In genomic region chr7:22001345-22002004, GRCh38 we compare ENCODE assay signal across 8 cellular contexts. TPM values are rescaled to one million over a fixed set of nuclear protein-coding genes. Genes with fewer than 3 reads are reported as not detected.
DNase-seq lines count a peak whose midpoint lies in the region; ATAC-seq and TF ChIP-seq lines count a peak whose summit lies in the region.

No MANE protein-coding gene starts in this region.

- no peaks in the 10 kb centered on the region for H3K36me3 Mint-ChIP-seq in CD8-positive, alpha-beta T cell

- H3K4me3 Mint-ChIP-seq in CD8-positive, alpha-beta T cell, result peak overlapping the region; percentile 23

- no peaks in the 10 kb centered on the region for H3K36me3 ChIP-seq in CD8-positive, alpha-beta T cell (ENCODE audit: insufficient read depth, low read length)
- H3K36me3 ChIP-seq in Panc1 (ENCODE audit: control insufficient read depth, insufficient read depth, low read length) (no peaks in the 10 kb centered on the region), liver (ENCODE audit: control insufficient read depth in 4 of 4, insufficient read depth in 3 of 4, low read depth in 1 of 4, low read length in 3 of 4) (no peaks in the 10 kb centered on the region), transverse colon (no peaks in the 10 kb centered on the region)

- no peak overlapping the region for H3K4me3 ChIP-seq in CD8-positive, alpha-beta T cell (ENCODE audit: low read depth, low read length)
- no peak overlapping the region; a peak in 1 of 4 replicates for H3K4me3 ChIP-seq in Panc1 (ENCODE audit: low read depth in 2 of 2, low read length in 2 of 2)
- peak overlapping the region; percentile 34 for H3K4me3 ChIP-seq in choroid plexus epithelial cell (ENCODE audit: low read depth, low read length)
- H3K4me3 ChIP-seq in liver (ENCODE audit: low read depth in 1 of 3, low read length in 3 of 3), result no peak overlapping the region
- no peak overlapping the region for H3K4me3 ChIP-seq in transverse colon

- H3K4me1 ChIP-seq in CD8-positive, alpha-beta T cell (ENCODE audit: insufficient read depth, low read length), result no peaks in the 10 kb centered on the region
- H3K4me1 ChIP-seq in Panc1 (ENCODE audit: control insufficient read depth, insufficient read depth, low read length) (no peaks in the 10 kb centered on the region), liver (ENCODE audit: control insufficient read depth in 4 of 4, insufficient read depth in 4 of 4, low read length in 3 of 4) (no peaks in the 10 kb centered on the region), transverse colon (no peaks in the 10 kb centered on the region)

- no peak overlapping the region for H3K27ac ChIP-seq in CD8-positive, alpha-beta T cell (ENCODE audit: low read depth, low read length)
- H3K27ac ChIP-seq in Panc1 (ENCODE audit: low read length) (no peak overlapping the region), liver (ENCODE audit: low read depth in 1 of 2, low read length in 2 of 2) (no peak overlapping the region), transverse colon (no peak overlapping the region)

- in situ Hi-C loops in KBM-7 (cut with MboI; ENCODE audit: low pct_unique_long_range_greater_than_20kb, low sequenced_read_pairs), result no loop called here
- in situ Hi-C loops in Panc1 (cut with HindIII; ENCODE audit: low pct_unique_long_range_greater_than_20kb, low sequenced_read_pairs), result no loop called here
- in situ Hi-C loops in transverse colon (cut with MboI; ENCODE audit: low pct_ligation_motif_present in 1 of 4, low pct_unique_long_range_greater_than_20kb in 1 of 4, low sequenced_read_pairs in 3 of 4), result loop anchor here in 1 of 4 donors (25.0 kb wide), 1 partner anchor 739 kb away; no protein-coding TSS in a partner anchor

- TF ChIP-seq CTCF in CD8-positive, alpha-beta T cell (IDR thresholded peaks at IDR 0.05), result peak; percentile 86
- TF ChIP-seq CTCF in Panc1 (IDR thresholded peaks at IDR 0.05), result peak; percentile 81; the same call in 1 of the 2 replicates
- peak; percentile 72 for TF ChIP-seq CTCF in choroid plexus epithelial cell (conservative IDR thresholded peaks at IDR 0.05; ENCODE audit: low read depth, low read length)
- peak; percentile 83 for TF ChIP-seq CTCF in liver (IDR thresholded peaks at IDR 0.05; ENCODE audit: low read depth, low read length, missing input control)
- peak; percentile 72 to 86 (median 81) for TF ChIP-seq CTCF in transverse colon (IDR thresholded peaks at IDR 0.05)

- no peaks in the 10 kb centered on the region for H3K9me3 Mint-ChIP-seq in CD8-positive, alpha-beta T cell

- ATAC-seq in CD8-positive, alpha-beta T cell, result peak; percentile 72
- peak; percentile 57 for ATAC-seq in GM18858 (IDR thresholded peaks at IDR 0.05; ENCODE audit: unreplicated experiment)
- ATAC-seq in Panc1, result peak; percentile 80
- no peak for ATAC-seq in GM19397 (IDR thresholded peaks at IDR 0.05; ENCODE audit: unreplicated experiment)

- peaks cover 3% of the 10 kb centered on the region for H3K4me1 Mint-ChIP-seq in CD8-positive, alpha-beta T cell (ENCODE audit: low read depth)

- TF ChIP-seq RAD21 in liver (IDR thresholded peaks at IDR 0.05), result peak; percentile 92 to 93

- intact Hi-C loops in CD8-positive, alpha-beta T cell (cut with DNase I, micrococcal nuclease), result loop anchor here (1.0 to 5.0 kb wide), 5 partner anchors 57 to 745 kb away; partner anchors contain the start of gene CDCA7L (in 1 of the 2)
- intact Hi-C loops in Panc1 (cut with micrococcal nuclease; ENCODE audit: unreplicated experiment) (loop anchor here (5.0 kb wide), 2 partner anchors 229 to 739 kb away; no protein-coding TSS in a partner anchor), transverse colon (cut with DNase I; ENCODE audit: low total_unique reads) (no loop called here)

- H3K9me3 ChIP-seq in CD8-positive, alpha-beta T cell (ENCODE audit: low read length), result no peaks in the 10 kb centered on the region
- H3K9me3 ChIP-seq in Panc1 (ENCODE audit: control insufficient read depth, insufficient read depth, low read depth, low read length) (no peaks in the 10 kb centered on the region), liver (ENCODE audit: control insufficient read depth in 4 of 4, low read length in 3 of 4) (no peaks in the 10 kb centered on the region), transverse colon (no peaks in the 10 kb centered on the region)

- TF ChIP-seq POLR2A in transverse colon (IDR thresholded peaks at IDR 0.05), result no peak

- POLR2A ChIA-PET in CD8-positive, alpha-beta T cell (lab: Charles Lee), result no interaction called here
- POLR2A ChIA-PET in Panc1 (lab: Charles Lee), result no interaction called here

- no peak overlapping the region for H3K27ac Mint-ChIP-seq in CD8-positive, alpha-beta T cell

- no peak overlapping the region for H3K9ac ChIP-seq in liver (ENCODE audit: low read depth in 1 of 2, low read length in 2 of 2)

- 13% methylated on average over 8 of the region's 8 CpGs for WGBS in liver
- 14 to 16% methylated on average over 8 of the region's 8 CpGs for WGBS in transverse colon (ENCODE audit: low coverage in 1 of 2), 2 donors

- peak in 1 of 7 experiments; percentile 27 for DNase-seq in CD8-positive, alpha-beta T cell
- DNase-seq in KBM-7 (peak; percentile 77), Panc1 (ENCODE audit: low read depth, low spot score) (peak; percentile 35), choroid plexus epithelial cell (ENCODE audit: low read depth) (peak; percentile 87), transverse colon (no peak)

- TF ChIP-seq EP300 in transverse colon (IDR thresholded peaks at IDR 0.05; ENCODE audit: low read depth), result no peak

- BruUV-seq in Panc1 (replicated peaks; lab: Mats Ljungman, UMichigan), result no TSS peak

- no peaks in the 10 kb centered on the region for H3K27me3 ChIP-seq in CD8-positive, alpha-beta T cell (ENCODE audit: insufficient read depth, low read length)
- H3K27me3 ChIP-seq in Panc1 (ENCODE audit: control insufficient read depth, insufficient read depth, low read length), result peaks cover 17% of the 10 kb centered on the region
- H3K27me3 ChIP-seq in liver (ENCODE audit: control insufficient read depth in 4 of 4, insufficient read depth in 4 of 4, low read length in 3 of 4), result peaks cover 0 to 6% (median 0%) of the 10 kb centered on the region in 4 donors
- H3K27me3 ChIP-seq in transverse colon, result no peaks in the 10 kb centered on the region

- CTCF ChIA-PET in CD8-positive, alpha-beta T cell (lab: Charles Lee), result interaction anchor here (0.7 to 2.3 kb wide), 16 partner anchors 9 to 747 kb away, joined by 3 to 11 read pairs (median 4); no protein-coding TSS in a partner anchor
- CTCF ChIA-PET in Panc1 (lab: Charles Lee), result interaction anchor here (0.6 kb wide), 2 partner anchors 424 to 456 kb away, joined by 3 to 4 read pairs; no protein-coding TSS in a partner anchor

- H3K27me3 Mint-ChIP-seq in CD8-positive, alpha-beta T cell (ENCODE audit: low read depth), result peaks cover 9% of the 10 kb centered on the region

TF ChIP-seq in liver, 16 proteins besides CTCF, POLR2A, EP300 and RAD21:
- no peak for TF ChIP-seq EGR1 (IDR thresholded peaks at IDR 0.05; ENCODE audit: low read depth in 2 of 2)

RNA-seq across cellular contexts. Expression of gene CDCA7L, which starts 55.8 kb away (rescaled TPM):
- 10 to 100 TPM; 18.4 to 24.7 TPM for total RNA-seq in CD8-positive, alpha-beta T cell
- total RNA-seq in Panc1 (2021; ENCODE audit: unreplicated experiment) (46.1 TPM), liver (10 to 100 TPM in 1 of 2 donors, 1 to 10 TPM in 1; 7.3 to 22.6 TPM), transverse colon (10 to 100 TPM in 3 of 4 donors, 1 to 10 TPM in 1; 9.0 to 24.0 (median 13.2) TPM)
- 25.7 TPM for polyA plus RNA-seq in Panc1 (2012; ENCODE audit: insufficient read length)
- polyA plus RNA-seq in liver, result 1 to 10 TPM; 2.2 to 3.5 TPM
